ENCODE assay signal across 8 cellular contexts in genomic region chr6:53347250-53347920, GRCh38. TPM values are rescaled to one million over a fixed set of nuclear protein-coding genes. Genes with fewer than 3 reads are reported as not detected.
DNase-seq lines count a peak whose midpoint lies in the region; ATAC-seq and TF ChIP-seq lines count a peak whose summit lies in the region.

No MANE protein-coding gene starts in this region.

- WGBS in endodermal cell (ENCODE audit: insufficient coverage in 1 of 2, insufficient read length in 1 of 2), 2 experiments, result 0 to 1% methylated on average over 14 to 21 of the region's 23 CpGs

- POLR2A ChIA-PET in CD8-positive, alpha-beta memory T cell (lab: Charles Lee), result interaction anchor here (0.8 to 4.7 kb wide), 15 partner anchors 9 to 305 kb away, joined by 3 to 68 read pairs (median 5); partner anchors contain the start of gene FBXO9

- H3K4me1 ChIP-seq in CD8-positive, alpha-beta memory T cell (ENCODE audit: insufficient read depth, low read length), result peaks cover 53% of the 10 kb centered on the region
- no peaks in the 10 kb centered on the region for H3K4me1 ChIP-seq in endodermal cell (ENCODE audit: control insufficient read depth, insufficient read depth, low read length)

- ATAC-seq in GM19395 (IDR thresholded peaks at IDR 0.05; ENCODE audit: unreplicated experiment), result peak; percentile 40
- no peak for ATAC-seq in natural killer cell
- ATAC-seq in HG02623 (IDR thresholded peaks at IDR 0.05; ENCODE audit: unreplicated experiment), result no peak

- peak overlapping the region; percentile 91 for H3K27ac ChIP-seq in CD8-positive, alpha-beta memory T cell (ENCODE audit: low read depth, low read length)
- H3K27ac ChIP-seq in endodermal cell (ENCODE audit: low read depth, low read length), result peak overlapping the region; percentile 91

- H3K36me3 Mint-ChIP-seq in CD8-positive, alpha-beta memory T cell, result peaks cover 0 to 34% (median 5%) of the 10 kb centered on the region in 3 donors
- H3K36me3 Mint-ChIP-seq in T-helper 2 cell treated with Interferon-gamma antibody and Interleukin-4, amounts not matched to agents 5 μg/mL and 100 μg/mL, for 36 hours (ENCODE audit: low read depth), result peaks cover 32% of the 10 kb centered on the region
- H3K36me3 Mint-ChIP-seq in endodermal cell (ENCODE audit: low read depth) (peaks cover 3% of the 10 kb centered on the region), natural killer cell (no peaks in the 10 kb centered on the region)

- H3K9ac ChIP-seq in endodermal cell (ENCODE audit: extremely low read depth, low read length, poor library complexity, severe bottlenecking), result peak overlapping the region; percentile 63

- no peaks in the 10 kb centered on the region for H3K27me3 ChIP-seq in CD8-positive, alpha-beta memory T cell (ENCODE audit: insufficient read depth, low read length, poor library complexity, severe bottlenecking)
- H3K27me3 ChIP-seq in endodermal cell (ENCODE audit: control insufficient read depth, insufficient read depth, low read length, poor library complexity, severe bottlenecking), result no peaks in the 10 kb centered on the region

- CTCF ChIA-PET in CD8-positive, alpha-beta memory T cell (lab: Charles Lee), result interaction anchor here (0.7 to 4.9 kb wide), 14 partner anchors 8 to 175 kb away, joined by 3 to 36 read pairs (median 5); no protein-coding TSS in a partner anchor

- no peaks in the 10 kb centered on the region for H3K9me3 Mint-ChIP-seq in CD8-positive, alpha-beta memory T cell
- no peaks in the 10 kb centered on the region for H3K9me3 Mint-ChIP-seq in T-helper 2 cell treated with Interferon-gamma antibody and Interleukin-4, amounts not matched to agents 5 μg/mL and 100 μg/mL, for 36 hours
- H3K9me3 Mint-ChIP-seq in endodermal cell (no peaks in the 10 kb centered on the region), natural killer cell (no peaks in the 10 kb centered on the region)

- H3K27me3 Mint-ChIP-seq in CD8-positive, alpha-beta memory T cell, result peaks cover 0 to 7% of the 10 kb centered on the region in 2 donors
- peaks cover 10% of the 10 kb centered on the region for H3K27me3 Mint-ChIP-seq in T-helper 2 cell treated with Interferon-gamma antibody and Interleukin-4, amounts not matched to agents 5 μg/mL and 100 μg/mL, for 36 hours (ENCODE audit: low read depth)
- H3K27me3 Mint-ChIP-seq in endodermal cell (ENCODE audit: insufficient read depth), result peaks cover 16% of the 10 kb centered on the region
- peaks cover 0 to 5% of the 10 kb centered on the region in 2 donors for H3K27me3 Mint-ChIP-seq in natural killer cell (ENCODE audit: low read depth in 2 of 2)

- intact Hi-C loops in natural killer cell (cut with micrococcal nuclease), result loop anchor here (5.0 to 10.0 kb wide), 3 partner anchors 35 to 353 kb away; partner anchors contain the start of gene GSTA4

- peaks cover 52 to 60% (median 58%) of the 10 kb centered on the region in 3 donors for H3K4me1 Mint-ChIP-seq in CD8-positive, alpha-beta memory T cell
- H3K4me1 Mint-ChIP-seq in T-helper 2 cell treated with Interferon-gamma antibody and Interleukin-4, amounts not matched to agents 5 μg/mL and 100 μg/mL, for 36 hours (ENCODE audit: low read depth), result peaks cover 51% of the 10 kb centered on the region
- H3K4me1 Mint-ChIP-seq in endodermal cell, result peaks cover 20% of the 10 kb centered on the region
- peaks cover 54 to 59% of the 10 kb centered on the region in 2 donors for H3K4me1 Mint-ChIP-seq in natural killer cell

- peak overlapping the region; percentile 90 for H3K4me3 ChIP-seq in CD8-positive, alpha-beta memory T cell (ENCODE audit: low read length)
- H3K4me3 ChIP-seq in endodermal cell (ENCODE audit: low read length), result peak overlapping the region; percentile 89

- TF ChIP-seq CTCF in endodermal cell (conservative IDR thresholded peaks at IDR 0.05) (no peak), natural killer cell (IDR thresholded peaks at IDR 0.05) (no peak)

- DNase-seq in CD8-positive, alpha-beta memory T cell, result peak in 3 of 5 donors; percentile 46 to 57 (median 48)
- DNase-seq in HT1080 (ENCODE audit: low read depth) (peak; percentile 11), endodermal cell (no peak), natural killer cell (no peak), GM19238 (ENCODE audit: insufficient read length, low spot score) (no peak)
- peak; percentile 29 for DNase-seq in T-helper 2 cell treated with Interferon-gamma antibody and Interleukin-4, amounts not matched to agents 5 μg/mL and 100 μg/mL, for 36 hours (ENCODE audit: low spot score)

- H3K4me3 Mint-ChIP-seq in CD8-positive, alpha-beta memory T cell, result peak overlapping the region; percentile 96 to 100 (median 98)
- H3K4me3 Mint-ChIP-seq in T-helper 2 cell treated with Interferon-gamma antibody and Interleukin-4, amounts not matched to agents 5 μg/mL and 100 μg/mL, for 36 hours, result peak overlapping the region; percentile 96
- H3K4me3 Mint-ChIP-seq in endodermal cell, result peak overlapping the region; percentile 85
- H3K4me3 Mint-ChIP-seq in natural killer cell, result peak overlapping the region; percentile 91

- no peaks in the 10 kb centered on the region for H3K36me3 ChIP-seq in CD8-positive, alpha-beta memory T cell (ENCODE audit: insufficient read depth, low read length)
- H3K36me3 ChIP-seq in endodermal cell (ENCODE audit: control insufficient read depth, insufficient read depth, low read length), result peaks cover 6% of the 10 kb centered on the region

- peak overlapping the region; percentile 88 to 99 (median 98) for H3K27ac Mint-ChIP-seq in CD8-positive, alpha-beta memory T cell
- H3K27ac Mint-ChIP-seq in T-helper 2 cell treated with Interferon-gamma antibody and Interleukin-4, amounts not matched to agents 5 μg/mL and 100 μg/mL, for 36 hours, result peak overlapping the region; percentile 94
- H3K27ac Mint-ChIP-seq in endodermal cell, result peak overlapping the region; percentile 89
- H3K27ac Mint-ChIP-seq in natural killer cell, result peak overlapping the region; percentile 74 to 95

- no peaks in the 10 kb centered on the region for H3K9me3 ChIP-seq in CD8-positive, alpha-beta memory T cell (ENCODE audit: low read length)
- H3K9me3 ChIP-seq in endodermal cell (ENCODE audit: control insufficient read depth, low read length), result no peaks in the 10 kb centered on the region

RNA-seq across cellular contexts. Expression of gene ELOVL5, which starts 1.4 kb away (rescaled TPM):
- 100 to 1,000 TPM; 117 to 124 TPM for total RNA-seq in CD8-positive, alpha-beta memory T cell
- polyA plus RNA-seq in CD8-positive, alpha-beta memory T cell, result 96.9 TPM
- total RNA-seq in HT1080 (2014; rRNA removed; shearing (Covaris generic)), result 37.3 and 85.6 TPM in 2 replicates
- 73.5 and 86.1 TPM in 2 replicates for polyA plus RNA-seq in HT1080 (2015; cell fraction: cytosol; rRNA removed)
- polyA plus RNA-seq in HT1080 (2015; cell fraction: nucleus; rRNA removed), result 106 and 114 TPM in 2 replicates
- 100 to 1,000 TPM; 103 to 108 TPM for total RNA-seq in endodermal cell
- 140 TPM for polyA plus RNA-seq in endodermal cell (2013, experiment 1 of 2)
- polyA plus RNA-seq in endodermal cell (2013, experiment 2 of 2), result 132 TPM
- total RNA-seq in natural killer cell, result 10 to 100 TPM; 72.1 to 99.5 (median 73.7) TPM

Comparison
In these comparisons a context has a peak if more than half of its experiments do, and no peak if none do; other contexts are left out.
1. DNase-seq: peak in CD8-positive, alpha-beta memory T cell (3 of 5), HT1080 (single experiment) and T-helper 2 cell treated with Interferon-gamma antibody and Interleukin-4, amounts not matched to agents 5 μg/mL and 100 μg/mL, for 36 hours (single experiment); none in endodermal cell (single experiment), natural killer cell (single experiment) and GM19238 (single experiment).
2. Peak in every context shown above with its lines, with median percentiles within 50 percentile points of each other: H3K27ac Mint-ChIP-seq and H3K4me3 Mint-ChIP-seq.